Comparison of ENCODE assay signal across 8 cellular contexts in the genomic region with DNA sequence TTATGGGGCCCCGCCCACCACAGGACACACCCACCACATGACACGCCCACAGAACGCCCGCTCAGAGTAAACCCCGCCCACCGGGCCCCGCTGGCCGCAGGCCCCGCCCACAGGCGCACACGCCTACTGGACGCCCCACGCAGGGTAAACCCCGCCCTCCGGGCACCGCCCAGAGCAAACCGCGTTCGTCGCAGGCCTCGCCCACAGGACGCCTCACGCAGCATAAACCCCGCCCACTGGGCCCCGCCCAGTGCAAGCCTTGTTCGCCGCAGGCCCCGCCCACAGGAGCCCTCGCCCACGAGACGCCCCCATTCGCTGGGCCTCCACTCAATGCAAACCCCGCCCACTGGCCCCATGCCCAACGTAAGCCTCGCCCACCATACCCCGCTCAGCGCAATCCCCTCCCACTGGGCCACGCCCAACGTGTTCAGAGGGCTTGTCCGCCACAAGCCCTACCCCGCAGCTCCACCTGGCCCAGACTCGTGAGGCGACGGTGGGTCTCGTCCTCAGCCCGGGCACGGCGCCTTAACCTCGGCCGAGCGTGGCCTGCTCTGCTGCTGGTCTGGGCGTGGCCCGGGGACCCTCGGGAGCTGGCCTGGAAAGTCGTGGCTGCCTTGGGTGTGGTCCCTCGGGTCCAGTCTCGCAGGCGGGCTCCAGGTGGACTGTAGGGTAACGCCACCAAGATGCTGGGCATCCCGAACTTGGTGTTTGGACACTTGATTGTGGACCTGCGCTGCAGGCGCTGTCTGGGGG. TPM values are rescaled to one million over a fixed set of nuclear protein-coding genes. Genes with fewer than 3 reads are reported as not detected.
DNase-seq lines count a peak whose midpoint lies in the region; ATAC-seq, FAIRE-seq and TF ChIP-seq lines count a peak whose summit lies in the region.

No MANE protein-coding gene starts in this region.

- no peak overlapping the region for H3K9ac ChIP-seq in HUES48 (ENCODE audit: low read depth, low read length)
- peak overlapping the region; percentile 14; the same call in 1 of the 2 replicates for H3K9ac ChIP-seq in OCI-LY3 (ENCODE audit: low read length)

- 0 out of 2 replicates have a peak, but pooled peaks cover 4% of the 10 kb centered on the region for H3K27me3 ChIP-seq in HUES48 (ENCODE audit: control insufficient read depth, insufficient read depth, low read length)
- H3K27me3 ChIP-seq in OCI-LY3 (ENCODE audit: low read depth, low read length) = no peaks in the 10 kb centered on the region

- H2AFZ ChIP-seq in OCI-LY3 (ENCODE audit: low read depth, low read length) = no peak overlapping the region

- no peak for FAIRE-seq in D721Med (lab: Jason Lieb, UNC)

- H3K4me1 ChIP-seq in HUES48 (ENCODE audit: control insufficient read depth, insufficient read depth, low read length) (peaks cover 8% of the 10 kb centered on the region; the same call in 1 of the 2 replicates), OCI-LY3 (ENCODE audit: low read length) (no peaks in the 10 kb centered on the region; the same call in 1 of the 2 replicates), mucosa of descending colon (ENCODE audit: low read depth) (peaks cover 34% of the 10 kb centered on the region)

- H4K20me1 ChIP-seq in OCI-LY3 (ENCODE audit: insufficient read depth, low read length) = no peaks in the 10 kb centered on the region

- H3K79me2 ChIP-seq in OCI-LY3 (ENCODE audit: low read length) = no peaks in the 10 kb centered on the region

- H3K36me3 ChIP-seq in HUES48 (ENCODE audit: control insufficient read depth, insufficient read depth, low read length) (no peaks in the 10 kb centered on the region), OCI-LY3 (replicated peaks; ENCODE audit: low read depth, low read length) (no peaks in the 10 kb centered on the region), mucosa of descending colon (ENCODE audit: low read depth) (peaks cover 4% of the 10 kb centered on the region)

- H3K9me3 ChIP-seq in HUES48 (ENCODE audit: control insufficient read depth, insufficient read depth, low read length) (no peaks in the 10 kb centered on the region), OCI-LY3 (ENCODE audit: insufficient read depth, low read length) (no peaks in the 10 kb centered on the region), mucosa of descending colon (no peaks in the 10 kb centered on the region)

- H3K4me3 ChIP-seq in HUES48 (ENCODE audit: low read depth, low read length) = peak overlapping the region; percentile 66
- H3K4me3 ChIP-seq in OCI-LY3 (ENCODE audit: low read length) = peak overlapping the region; percentile 76
- peak overlapping the region; percentile 61 for H3K4me3 ChIP-seq in epithelial cell of proximal tubule (ENCODE audit: low read depth, low read length)
- peak overlapping the region; percentile 25 for H3K4me3 ChIP-seq in mucosa of descending colon

- peak overlapping the region; percentile 76 for H3K4me2 ChIP-seq in OCI-LY3 (ENCODE audit: low read length)

- peak; percentile 94 for DNase-seq in D721Med (ENCODE audit: insufficient read length, low spot score)
- DNase-seq in activated T-cell treated with anti-CD3 and anti-CD28 coated beads for 1 hour (ENCODE audit: low read depth) = peak; percentile 100
- peak; percentile 49 for DNase-seq in epithelial cell of proximal tubule (ENCODE audit: low read depth)
- peak; percentile 100 for DNase-seq in mucosa of descending colon
- DNase-seq in stimulated activated CD8-positive, alpha-beta memory T cell treated with anti-CD3 and anti-CD28 coated beads, Interleukin-4, amount 100 ng/mL, for 1 hour (ENCODE audit: low read depth in 2 of 2, low spot score in 1 of 2) = peak; percentile 96 to 99

- peak; percentile 67 for ATAC-seq in GM21447 (IDR thresholded peaks at IDR 0.05; ENCODE audit: unreplicated experiment)
- ATAC-seq in mucosa of descending colon = peak; percentile 87

- intact Hi-C loops in mucosa of descending colon (cut with DNase I, micrococcal nuclease) = loop anchor here in 1 of 2 donors (10.0 kb wide), 1 partner anchor 225 kb away; a partner anchor contains a TSS

- TF ChIP-seq CTCF in D721Med (IDR thresholded peaks at IDR 0.05; ENCODE audit: insufficient read depth, missing control alignments) (no peak), OCI-LY3 (IDR thresholded peaks at IDR 0.05; ENCODE audit: low read depth, low read length) (no peak), epithelial cell of proximal tubule (conservative IDR thresholded peaks at IDR 0.05; ENCODE audit: low read depth, low read length) (no peak), mucosa of descending colon (IDR thresholded peaks at IDR 0.05) (no peak)

- peak overlapping the region; percentile 75 for H3K27ac ChIP-seq in HUES48 (ENCODE audit: low read depth, low read length)
- no peak overlapping the region for H3K27ac ChIP-seq in OCI-LY3 (ENCODE audit: low read length)

RNA-seq across cellular contexts. Expression of a gene that starts 0.4 kb away (rescaled TPM):
- total RNA-seq in epithelial cell of proximal tubule (0.75 and 5.6 TPM in 2 replicates), mucosa of descending colon (1 to 10 TPM; 1.8 to 4.0 (median 3.0) TPM)

RNA-seq across cellular contexts. Expression of a gene that starts 4.4 kb away (rescaled TPM):
- total RNA-seq in epithelial cell of proximal tubule (not detected in 2 replicates), mucosa of descending colon (1 to 10 TPM in 1 of 3 donors, under 1 TPM in 2; 0.32 to 1.2 (median 0.43) TPM)

RNA-seq across cellular contexts. Expression of a gene that starts 28.6 kb away (rescaled TPM):
- 179 and 200 TPM in 2 replicates for total RNA-seq in epithelial cell of proximal tubule
- 100 to 1,000 TPM; 314 to 329 (median 318) TPM for total RNA-seq in mucosa of descending colon

Comparison
In these comparisons a context has a peak if more than half of its experiments do, and no peak if none do; other contexts are left out.
1. DNase-seq: peak in every context shown above with its lines; median percentile 100 in activated T-cell treated with anti-CD3 and anti-CD28 coated beads for 1 hour; 100 in mucosa of descending colon; 98 in stimulated activated CD8-positive, alpha-beta memory T cell treated with anti-CD3 and anti-CD28 coated beads, Interleukin-4, amount 100 ng/mL, for 1 hour; 94 in D721Med; 49 in epithelial cell of proximal tubule.
2. H3K4me3 ChIP-seq: peak in every context shown above with its lines; median percentile 76 in OCI-LY3; 66 in HUES48; 61 in epithelial cell of proximal tubule; 25 in mucosa of descending colon.